Comparison of ENCODE assay signal across 6 cellular contexts in the genomic region with DNA sequence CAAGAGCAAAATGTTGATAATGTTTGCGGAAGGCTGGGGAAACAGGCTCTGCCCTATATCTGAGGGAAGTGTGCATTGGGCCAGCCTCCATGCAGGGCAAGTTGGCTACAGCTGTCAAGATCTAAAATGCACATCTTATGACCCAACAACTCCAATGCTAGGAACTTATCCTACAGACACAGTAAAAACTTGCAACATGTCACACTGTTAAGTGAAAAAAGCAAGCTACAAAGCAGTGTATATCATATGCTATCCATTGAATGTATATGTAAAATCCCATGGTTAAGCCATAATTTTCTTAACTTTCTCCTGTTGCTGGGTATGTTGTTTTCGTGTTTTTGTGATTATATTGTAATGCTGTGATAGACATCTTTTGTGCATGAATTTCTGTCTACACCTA.
"Had no signal": no experiment of that assay in that cellular context is flagged by ENCODE, and none has a peak within 500 bp of the region (broad histone marks: within the 10 kb centered on the region; RNA-seq: fewer than 3 reads in every experiment).

No MANE protein-coding gene starts in this region.

- H3K36me3 Mint-ChIP-seq: IgD-negative memory B cell had no signal

- ATAC-seq: HepG2, K562 had no signal

- H3K4me3 ChIP-seq: K562 had no signal

- DNase-seq: IMR-90, KBM-7 had no signal

- H3K27ac Mint-ChIP-seq: IgD-negative memory B cell had no signal

- H3K4me1 Mint-ChIP-seq: IgD-negative memory B cell had no signal

- H3K27ac ChIP-seq: HL-60 had no signal

- H3K27me3 Mint-ChIP-seq: IgD-negative memory B cell had no signal

- H3K9me3 Mint-ChIP-seq: IgD-negative memory B cell had no signal
